ENCODE assay signal across 1 cellular context in the genomic region with DNA sequence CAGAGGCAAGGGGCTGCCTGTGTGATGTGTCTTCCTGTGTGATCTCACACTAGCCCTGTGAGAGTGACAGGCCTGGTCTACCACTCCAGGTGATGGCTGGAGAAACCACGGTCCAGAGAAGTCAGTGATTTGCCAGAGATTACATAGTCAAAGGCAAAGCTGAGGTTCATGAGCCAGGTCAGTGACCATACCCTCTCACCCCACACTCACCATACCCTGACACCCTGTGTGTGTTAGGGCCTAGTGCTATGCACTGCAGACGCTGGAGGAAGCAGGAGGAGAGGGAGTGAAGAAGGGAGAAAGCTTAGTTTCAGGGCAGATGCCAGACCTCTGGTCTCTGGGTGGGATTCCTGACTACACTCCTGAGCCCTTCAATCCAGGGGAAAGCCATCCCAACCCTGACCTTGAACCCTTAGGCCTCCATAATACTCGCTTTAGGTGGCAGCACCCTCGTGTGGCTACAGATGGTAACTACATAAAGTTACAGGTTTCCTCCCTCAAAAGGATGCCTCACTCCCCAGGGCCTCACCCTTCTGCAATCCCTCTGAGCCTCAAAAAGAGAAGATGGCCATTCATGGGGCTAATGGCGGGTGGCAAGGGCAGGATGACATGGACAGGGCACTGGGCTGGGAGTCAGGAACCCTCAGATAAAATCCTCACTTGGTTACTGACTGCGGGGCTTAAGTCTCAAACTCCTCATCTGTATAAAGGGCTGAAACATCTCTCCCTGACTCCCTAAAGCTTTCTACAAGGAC.
TF ChIP-seq lines count a peak whose summit lies in the region.

No MANE protein-coding gene starts in this region.

TF ChIP-seq in K562, 482 proteins besides CTCF, POLR2A, EP300 and RAD21 (continued from another document and continues in another):
- TF ChIP-seq CGGBP1 (CRISPR knock-in tag; IDR thresholded peaks at IDR 0.05) (0 out of 2 replicates have a peak, but pooled peaks have one; percentile 6), ZNF449 (CRISPR knock-in tag; IDR thresholded peaks at IDR 0.05) (no peak), MAX (CRISPR knock-in tag; IDR thresholded peaks at IDR 0.05) (peak; percentile 11; the same call in 1 of the 2 replicates), ZHX1 (conservative IDR thresholded peaks at IDR 0.05; ENCODE audit: low read length) (no peak), CAMTA2 (CRISPR knock-in tag; conservative IDR thresholded peaks at IDR 0.05) (no peak), KDM5B (IDR thresholded peaks at IDR 0.05; ENCODE audit: insufficient replicate concordance, low read depth, low read length) (no peak), JUN (IDR thresholded peaks at IDR 0.05; ENCODE audit: borderline replicate concordance, low read depth, low read length) (no peak), JUN (CRISPR knock-in tag; IDR thresholded peaks at IDR 0.05; ENCODE audit: borderline replicate concordance) (no peak), SRSF7 (optimal IDR thresholded peaks at IDR 0.05; ENCODE audit: low read depth, low read length) (no peak), CCNT2 (IDR thresholded peaks at IDR 0.05; ENCODE audit: borderline replicate concordance, extremely low read depth, insufficient read length, low read depth, low read length) (no peak), CCAR2 (IDR thresholded peaks at IDR 0.05; ENCODE audit: low read depth, low read length) (no peak), MNT (conservative IDR thresholded peaks at IDR 0.05) (no peak), RREB1 (CRISPR knock-in tag; IDR thresholded peaks at IDR 0.05) (no peak), ZNF311 (CRISPR knock-in tag; IDR thresholded peaks at IDR 0.05) (no peak), CBX8 (IDR thresholded peaks at IDR 0.05; ENCODE audit: borderline replicate concordance, extremely low read depth, low read depth, low read length, poor library complexity, severe bottlenecking) (no peak), ZKSCAN8 (CRISPR knock-in tag; IDR thresholded peaks at IDR 0.05) (no peak), BDP1 (IDR thresholded peaks at IDR 0.05; ENCODE audit: insufficient read depth, insufficient read length) (no peak), RBBP5 (IDR thresholded peaks at IDR 0.05; ENCODE audit: borderline replicate concordance, insufficient read depth, low read length, poor library complexity, severe bottlenecking) (no peak), ZNF644 (tag; IDR thresholded peaks at IDR 0.05; ENCODE audit: low read depth) (no peak), NKRF (IDR thresholded peaks at IDR 0.05; ENCODE audit: borderline replicate concordance) (no peak), HDAC3 (IDR thresholded peaks at IDR 0.05; ENCODE audit: borderline replicate concordance, partially characterized antibody) (no peak)
- TF ChIP-seq, protein P1, sequence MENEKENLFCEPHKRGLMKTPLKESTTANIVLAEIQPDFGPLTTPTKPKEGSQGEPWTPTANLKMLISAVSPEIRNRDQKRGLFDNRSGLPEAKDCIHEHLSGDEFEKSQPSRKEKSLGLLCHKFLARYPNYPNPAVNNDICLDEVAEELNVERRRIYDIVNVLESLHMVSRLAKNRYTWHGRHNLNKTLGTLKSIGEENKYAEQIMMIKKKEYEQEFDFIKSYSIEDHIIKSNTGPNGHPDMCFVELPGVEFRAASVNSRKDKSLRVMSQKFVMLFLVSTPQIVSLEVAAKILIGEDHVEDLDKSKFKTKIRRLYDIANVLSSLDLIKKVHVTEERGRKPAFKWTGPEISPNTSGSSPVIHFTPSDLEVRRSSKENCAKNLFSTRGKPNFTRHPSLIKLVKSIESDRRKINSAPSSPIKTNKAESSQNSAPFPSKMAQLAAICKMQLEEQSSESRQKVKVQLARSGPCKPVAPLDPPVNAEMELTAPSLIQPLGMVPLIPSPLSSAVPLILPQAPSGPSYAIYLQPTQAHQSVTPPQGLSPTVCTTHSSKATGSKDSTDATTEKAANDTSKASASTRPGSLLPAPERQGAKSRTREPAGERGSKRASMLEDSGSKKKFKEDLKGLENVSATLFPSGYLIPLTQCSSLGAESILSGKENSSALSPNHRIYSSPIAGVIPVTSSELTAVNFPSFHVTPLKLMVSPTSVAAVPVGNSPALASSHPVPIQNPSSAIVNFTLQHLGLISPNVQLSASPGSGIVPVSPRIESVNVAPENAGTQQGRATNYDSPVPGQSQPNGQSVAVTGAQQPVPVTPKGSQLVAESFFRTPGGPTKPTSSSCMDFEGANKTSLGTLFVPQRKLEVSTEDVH (IDR thresholded peaks at IDR 0.05; ENCODE audit: low read depth, partially characterized antibody) = no peak
- TF ChIP-seq, protein P2, sequence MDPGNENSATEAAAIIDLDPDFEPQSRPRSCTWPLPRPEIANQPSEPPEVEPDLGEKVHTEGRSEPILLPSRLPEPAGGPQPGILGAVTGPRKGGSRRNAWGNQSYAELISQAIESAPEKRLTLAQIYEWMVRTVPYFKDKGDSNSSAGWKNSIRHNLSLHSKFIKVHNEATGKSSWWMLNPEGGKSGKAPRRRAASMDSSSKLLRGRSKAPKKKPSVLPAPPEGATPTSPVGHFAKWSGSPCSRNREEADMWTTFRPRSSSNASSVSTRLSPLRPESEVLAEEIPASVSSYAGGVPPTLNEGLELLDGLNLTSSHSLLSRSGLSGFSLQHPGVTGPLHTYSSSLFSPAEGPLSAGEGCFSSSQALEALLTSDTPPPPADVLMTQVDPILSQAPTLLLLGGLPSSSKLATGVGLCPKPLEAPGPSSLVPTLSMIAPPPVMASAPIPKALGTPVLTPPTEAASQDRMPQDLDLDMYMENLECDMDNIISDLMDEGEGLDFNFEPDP (CRISPR knock-in tag; IDR thresholded peaks at IDR 0.05) = no peak
